In the genomic region with DNA sequence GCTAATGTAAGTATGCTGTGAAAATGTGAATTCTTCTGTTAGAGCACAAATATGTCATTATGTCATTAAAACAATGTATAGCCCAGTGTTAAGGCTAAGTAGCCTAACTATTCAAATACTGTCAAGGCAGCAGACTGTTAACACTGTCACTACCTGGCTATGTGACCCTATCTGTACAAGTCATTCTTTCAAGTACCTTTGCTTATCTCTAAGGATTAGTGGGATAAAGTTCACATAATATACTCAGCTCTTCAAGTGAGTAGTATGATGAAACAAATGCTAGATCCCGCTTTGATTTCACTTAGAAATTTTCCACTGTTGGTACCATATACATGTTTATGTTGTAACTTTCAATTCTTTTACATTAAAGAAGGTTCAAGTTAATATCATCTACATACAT, we compare ENCODE assay signal across 14 cellular contexts. TPM values are rescaled to one million over a fixed set of nuclear protein-coding genes. Genes with fewer than 3 reads are reported as not detected.
DNase-seq lines count a peak whose midpoint lies in the region; ATAC-seq and TF ChIP-seq lines count a peak whose summit lies in the region.
"Had no signal": no experiment of that assay in that cellular context is flagged by ENCODE, and none has a peak within 500 bp of the region (broad histone marks: within the 10 kb centered on the region; RNA-seq: fewer than 3 reads in every experiment).

No MANE protein-coding gene starts in this region.

- intact Hi-C loops in Calu3 (cut with micrococcal nuclease; ENCODE audit: unreplicated experiment): loop anchor here (5.0 kb wide), 1 partner anchor 256 kb away; the partner anchor contains the start of gene NEDD4

- no peaks in the 10 kb centered on the region for H3K36me3 ChIP-seq in hepatocyte (replicated peaks; ENCODE audit: insufficient read depth, low read depth)
- H3K36me3 ChIP-seq: BLaER1 had no signal

- WGBS in hepatocyte (ENCODE audit: low lambda C conversion rate, missing lambda C conversion rate): 63% methylated on average over 1 of the region's 1 CpG

- peaks cover 39% of the 10 kb centered on the region for H3K4me1 Mint-ChIP-seq in Calu3 (ENCODE audit: low read depth, unreplicated experiment)
- peaks cover 89% of the 10 kb centered on the region for H3K4me1 Mint-ChIP-seq in nephron progenitor cell
- H3K4me1 Mint-ChIP-seq in type B pancreatic cell (ENCODE audit: unreplicated experiment): peaks cover 24% of the 10 kb centered on the region

- CTCF ChIA-PET in Calu3 (lab: Charles Lee): interaction anchor here (1.0 to 1.4 kb wide), 4 partner anchors 11 to 217 kb away, joined by 3 to 11 read pairs (median 4); partner anchors contain the start of gene MNS1

- H3K4me3 Mint-ChIP-seq in Calu3 (ENCODE audit: low read depth, unreplicated experiment) (no peak overlapping the region), nephron progenitor cell (peak overlapping the region; percentile 26), type B pancreatic cell (no peak overlapping the region)
- H3K4me3 Mint-ChIP-seq: CD14-positive monocyte; CD4-positive, alpha-beta memory T cell; H9 had no signal

- DNase-seq in Calu3 (no peak), OCI-M1 (lab: John Stamatoyannopoulos, UW) (peak; percentile 61), nephron progenitor cell (no peak), type B pancreatic cell (ENCODE audit: extremely low spot score, unreplicated experiment) (no peak), hepatocyte (ENCODE audit: low spot score) (no peak)
- DNase-seq: 8988T; CD4-positive, alpha-beta memory T cell; DMS79 treated with DMSO at 0.1 percent for 48 hours; GF-D8; H9 had no signal

- no peaks in the 10 kb centered on the region for H3K9me3 ChIP-seq in hepatocyte (ENCODE audit: low read depth)
- H3K9me3 ChIP-seq: BLaER1 had no signal

- H4K20me1 ChIP-seq in hepatocyte (ENCODE audit: insufficient read depth, poor library complexity, severe bottlenecking): no peaks in the 10 kb centered on the region
- H4K20me1 ChIP-seq: BLaER1 had no signal

- H3K4me1 ChIP-seq in hepatocyte (ENCODE audit: insufficient read depth): peaks cover 19% of the 10 kb centered on the region

- H3K27me3 Mint-ChIP-seq in Calu3 (ENCODE audit: unreplicated experiment): no peaks in the 10 kb centered on the region
- no peaks in the 10 kb centered on the region for H3K27me3 Mint-ChIP-seq in nephron progenitor cell (ENCODE audit: low read depth, poor library complexity)
- no peaks in the 10 kb centered on the region for H3K27me3 Mint-ChIP-seq in type B pancreatic cell

- peak overlapping the region; percentile 37 for H3K27ac Mint-ChIP-seq in Calu3 (ENCODE audit: unreplicated experiment)
- H3K27ac Mint-ChIP-seq in nephron progenitor cell: peak overlapping the region; percentile 4
- peak overlapping the region; percentile 40 for H3K27ac Mint-ChIP-seq in type B pancreatic cell
- H3K27ac Mint-ChIP-seq: CD14-positive monocyte; CD4-positive, alpha-beta memory T cell; H9 had no signal

- no peak overlapping the region for H3K4me3 ChIP-seq in hepatocyte
- H3K4me3 ChIP-seq: BLaER1 had no signal

- no peak overlapping the region for H3K27ac ChIP-seq in hepatocyte
- H3K27ac ChIP-seq: BLaER1 had no signal

- ATAC-seq in GM19351 (IDR thresholded peaks at IDR 0.05; ENCODE audit: unreplicated experiment): no peak
- ATAC-seq in GM19023 (IDR thresholded peaks at IDR 0.05; ENCODE audit: unreplicated experiment): no peak

- no peak overlapping the region for H3K4me2 ChIP-seq in hepatocyte
- H3K4me2 ChIP-seq: BLaER1 had no signal

- no peaks in the 10 kb centered on the region for H3K9me2 ChIP-seq in hepatocyte (replicated peaks; ENCODE audit: insufficient read depth)

- H3K36me3 Mint-ChIP-seq in Calu3 (ENCODE audit: insufficient read depth, unreplicated experiment): peaks cover 16% of the 10 kb centered on the region
- no peaks in the 10 kb centered on the region for H3K36me3 Mint-ChIP-seq in nephron progenitor cell (ENCODE audit: low read depth)
- H3K36me3 Mint-ChIP-seq in type B pancreatic cell: no peaks in the 10 kb centered on the region
- H3K36me3 Mint-ChIP-seq: CD14-positive monocyte had no signal

- peaks cover 9% of the 10 kb centered on the region for H3K27me3 ChIP-seq in hepatocyte
- H3K27me3 ChIP-seq: BLaER1 had no signal

- no peak overlapping the region for H2AFZ ChIP-seq in hepatocyte

- BruUV-seq in Calu3 (replicated peaks; lab: Mats Ljungman, UMichigan): no TSS peak

- no peaks in the 10 kb centered on the region for H3K9me3 Mint-ChIP-seq in Calu3 (ENCODE audit: low read depth, unreplicated experiment)
- no peaks in the 10 kb centered on the region for H3K9me3 Mint-ChIP-seq in nephron progenitor cell
- no peaks in the 10 kb centered on the region for H3K9me3 Mint-ChIP-seq in type B pancreatic cell
- H3K9me3 Mint-ChIP-seq: CD14-positive monocyte; CD4-positive, alpha-beta memory T cell; H9 had no signal

- peaks cover 2% of the 10 kb centered on the region for H3K79me2 ChIP-seq in hepatocyte

- TF ChIP-seq CTCF in Calu3 (IDR thresholded peaks at IDR 0.05; ENCODE audit: unreplicated experiment): no peak
- no peak for TF ChIP-seq CTCF in nephron progenitor cell (IDR thresholded peaks at IDR 0.05)
- no peak for TF ChIP-seq CTCF in type B pancreatic cell (conservative IDR thresholded peaks at IDR 0.05)
- no peak for TF ChIP-seq CTCF in hepatocyte (IDR thresholded peaks at IDR 0.05; ENCODE audit: poor library complexity)

RNA-seq across cellular contexts. Expression of gene RFX7, which starts 4.6 kb away (rescaled TPM):
- 28.3 and 31.4 TPM in 2 replicates for total RNA-seq in Calu3 (2022)
- total RNA-seq in type B pancreatic cell (ENCODE audit: low replicate concordance): 29.3 and 39.2 TPM in 2 replicates
- total RNA-seq in hepatocyte: 8.3 and 10.0 TPM in 2 replicates
- polyA plus RNA-seq in hepatocyte: 4.3 and 5.8 TPM in 2 replicates
